In the genomic region with DNA sequence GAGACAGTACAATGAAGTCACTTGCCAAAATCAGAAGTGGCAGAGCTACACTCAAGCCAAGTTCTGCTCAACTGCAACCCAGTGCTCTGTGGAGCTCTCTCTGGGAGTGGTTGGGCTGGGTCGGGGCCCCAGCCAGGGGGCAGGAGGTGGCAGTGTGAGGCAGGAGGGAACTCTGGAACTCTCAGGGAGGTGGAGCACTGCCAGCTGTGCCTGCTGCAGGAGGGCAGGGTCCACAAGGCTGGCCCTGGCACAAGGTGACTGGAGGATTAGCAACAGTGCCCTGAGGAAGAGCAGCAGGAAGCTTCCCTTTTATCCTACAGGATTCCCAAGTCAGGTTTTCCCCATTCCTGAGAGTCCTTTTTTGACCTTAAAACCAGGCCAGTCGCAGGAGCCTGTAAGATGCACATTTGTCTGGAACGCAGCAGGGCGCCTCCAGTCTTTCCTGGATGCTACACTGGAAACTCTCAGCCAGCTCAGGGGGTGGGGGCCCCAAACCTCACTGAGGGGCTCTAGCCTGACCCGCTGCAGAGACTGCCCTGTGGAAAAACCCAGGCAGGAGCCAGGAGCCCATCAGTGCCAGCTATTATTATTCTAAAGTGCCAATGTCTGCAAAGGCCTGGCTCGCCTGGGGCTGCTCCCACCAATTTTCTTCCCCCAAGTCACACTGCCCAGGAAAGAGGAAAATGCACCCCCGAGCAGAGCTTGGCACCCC, we compare ENCODE assay signal across 10 cellular contexts. TPM values are rescaled to one million over a fixed set of nuclear protein-coding genes. Genes with fewer than 3 reads are reported as not detected.
DNase-seq lines count a peak whose midpoint lies in the region; ATAC-seq, FAIRE-seq and TF ChIP-seq lines count a peak whose summit lies in the region.
"Had no signal": no experiment of that assay in that cellular context is flagged by ENCODE, and none has a peak within 500 bp of the region (broad histone marks: within the 10 kb centered on the region; RNA-seq: fewer than 3 reads in every experiment).

No MANE protein-coding gene starts in this region.

- H3K23ac ChIP-seq in H1 (ENCODE audit: insufficient read length), result no peak overlapping the region
- no peak overlapping the region for H3K23ac ChIP-seq in mesenchymal stem cell (ENCODE audit: low read length in 2 of 2)

- H3K4me3 Mint-ChIP-seq in type B pancreatic cell, result no peak overlapping the region

- peaks cover 6% of the 10 kb centered on the region for H3K36me3 Mint-ChIP-seq in type B pancreatic cell

- no peak overlapping the region for H4K5ac ChIP-seq in H1 (ENCODE audit: insufficient read length, low read depth, low read length)

- H3K4me2 ChIP-seq in H1 (ENCODE audit: insufficient read depth in 1 of 2, low read depth in 2 of 2, low read length in 2 of 2), result 0 out of 4 replicates have a peak overlapping the region, but pooled peaks of 1 of the 2 experiments have one; percentile 8
- H3K4me2 ChIP-seq in mesenchymal stem cell (ENCODE audit: low read length, poor library complexity, severe bottlenecking), result peak overlapping the region; percentile 25

- H3K27ac ChIP-seq in H1 (ENCODE audit: low read depth, low read length) (no peak overlapping the region), mesenchymal stem cell (ENCODE audit: low read length, poor library complexity, severe bottlenecking) (peak overlapping the region; percentile 98)
- H3K27ac ChIP-seq: 22Rv1 had no signal

- no peak for TF ChIP-seq CTCF in H1 (IDR thresholded peaks at IDR 0.05; ENCODE audit: control extremely low read depth in 1 of 3, insufficient read depth in 1 of 3, low read depth in 1 of 3, low read length in 3 of 3)
- TF ChIP-seq CTCF in type B pancreatic cell (conservative IDR thresholded peaks at IDR 0.05), result no peak
- no peak for TF ChIP-seq CTCF in GM13977 (IDR thresholded peaks at IDR 0.05; ENCODE audit: extremely low read depth, insufficient read depth, missing control alignments)

- no peak overlapping the region for H3K14ac ChIP-seq in H1 (ENCODE audit: insufficient read length)
- peak overlapping the region in 1 of 2 experiments; percentile 87 for H3K14ac ChIP-seq in mesenchymal stem cell (ENCODE audit: low read length in 2 of 2)

- no peaks in the 10 kb centered on the region for H3K9me3 ChIP-seq in H1 (ENCODE audit: insufficient read depth in 2 of 2, low read depth in 1 of 2, low read length in 1 of 2)
- H3K9me3 ChIP-seq in mesenchymal stem cell (ENCODE audit: control insufficient read depth, low read length), result peaks cover 4% of the 10 kb centered on the region

- FAIRE-seq in H1 (lab: Jason Lieb, UNC), result no peak

- H3K79me2 ChIP-seq in H1 (ENCODE audit: control insufficient read depth in 1 of 2, insufficient read depth in 2 of 2, low read length in 2 of 2), result no peaks in the 10 kb centered on the region

- no peak overlapping the region for H3K4me3 ChIP-seq in H1 (ENCODE audit: extremely low read depth in 1 of 4, insufficient read depth in 2 of 4, low read depth in 3 of 4, low read length in 4 of 4)
- peak overlapping the region in 1 of 2 experiments; percentile 54 for H3K4me3 ChIP-seq in mesenchymal stem cell (ENCODE audit: insufficient read depth in 1 of 2, low read depth in 1 of 2, low read length in 2 of 2)

- H3K4ac ChIP-seq in H1 (replicated peaks; ENCODE audit: insufficient read length, low read depth, low read length), result no peak overlapping the region
- peak overlapping the region; percentile 89 to 93 for H3K4ac ChIP-seq in mesenchymal stem cell (ENCODE audit: low read depth in 1 of 2, low read length in 2 of 2)

- H2BK15ac ChIP-seq in H1 (ENCODE audit: low read length), result 0 out of 2 replicates have a peak overlapping the region, but pooled peaks have one; percentile 29
- peak overlapping the region; percentile 87 for H2BK15ac ChIP-seq in mesenchymal stem cell (ENCODE audit: low read depth, poor library complexity, severe bottlenecking)

- H3K56ac ChIP-seq in H1 (replicated peaks; ENCODE audit: insufficient read length, low read depth, low read length), result no peak overlapping the region

- H3K4me1 ChIP-seq in H1 (replicated peaks in 1 of 4; ENCODE audit: control insufficient read depth in 3 of 4, insufficient read depth in 4 of 4, low read length in 3 of 4) (peaks cover 0 to 3% (median 2%) of the 10 kb centered on the region in 4 experiments; a peak in 4 of 7 replicates), mesenchymal stem cell (ENCODE audit: control insufficient read depth, insufficient read depth, low read depth, low read length) (peaks cover 71% of the 10 kb centered on the region)

- H2AFZ ChIP-seq in H1 (ENCODE audit: low read length), result no peak overlapping the region
- no peak overlapping the region for H2AFZ ChIP-seq in mesenchymal stem cell (ENCODE audit: low read depth, low read length)

- CTCF ChIA-PET in H1 (lab: Charles Lee; ENCODE audit: partially characterized antibody), result interaction anchor here (0.6 to 5.4 kb wide), 16 partner anchors 9 to 178 kb away, joined by 3 to 63 read pairs (median 3); a partner anchor contains a TSS

- no peaks in the 10 kb centered on the region for H3K23me2 ChIP-seq in H1 (ENCODE audit: low read depth, low read length)

- H3K18ac ChIP-seq in H1 (ENCODE audit: extremely low read depth, low read length), result peak overlapping the region; percentile 48; the same call in 1 of the 2 replicates
- peak overlapping the region; percentile 58 to 98 for H3K18ac ChIP-seq in mesenchymal stem cell (ENCODE audit: low read depth in 1 of 2, low read length in 2 of 2)

- no peak overlapping the region for H3K27ac Mint-ChIP-seq in type B pancreatic cell

- in situ Hi-C loops in GM13977 (cut with MboI; ENCODE audit: low pct_unique_long_range_greater_than_20kb, low sequenced_read_pairs, unreplicated experiment), result no loop called here

- H4K20me1 ChIP-seq in H1 (replicated peaks in 1 of 2; ENCODE audit: control insufficient read depth in 1 of 2, insufficient read depth in 2 of 2, low read length in 2 of 2), result no peaks in the 10 kb centered on the region

- H3K9ac ChIP-seq in H1 (replicated peaks in 1 of 4; ENCODE audit: extremely low read depth in 1 of 4, low read depth in 3 of 4, low read length in 3 of 4) (no peak overlapping the region), mesenchymal stem cell (ENCODE audit: low read length) (peak overlapping the region; percentile 11)

- no peaks in the 10 kb centered on the region for H3K27me3 Mint-ChIP-seq in type B pancreatic cell

- H3K9me3 Mint-ChIP-seq in type B pancreatic cell, result no peaks in the 10 kb centered on the region

- no peak overlapping the region for H2BK20ac ChIP-seq in H1 (ENCODE audit: low read length)

- TF ChIP-seq RAD21 in H1 (IDR thresholded peaks at IDR 0.05 in 1 of 2, conservative IDR thresholded peaks at IDR 0.05 in 1 of 2; ENCODE audit: low read depth in 2 of 2, low read length in 2 of 2), result no peak

- H2BK12ac ChIP-seq in H1 (ENCODE audit: low read depth, low read length) (0 out of 2 replicates have a peak overlapping the region, but pooled peaks have one; percentile 27), mesenchymal stem cell (ENCODE audit: low read length in 2 of 2) (peak overlapping the region; percentile 78 to 98)

- peaks cover 32% of the 10 kb centered on the region for H3K4me1 Mint-ChIP-seq in type B pancreatic cell (ENCODE audit: unreplicated experiment)

- peak overlapping the region; percentile 0 for H4K91ac ChIP-seq in H1 (replicated peaks; ENCODE audit: insufficient read length, low read length)
- peak overlapping the region; percentile 94 for H4K91ac ChIP-seq in mesenchymal stem cell (ENCODE audit: low read length)

- no peak for TF ChIP-seq POLR2A in H1 (IDR thresholded peaks at IDR 0.05; ENCODE audit: control extremely low read depth in 1 of 2, low read depth in 2 of 2, low read length in 2 of 2)

- no peaks in the 10 kb centered on the region for H3K79me1 ChIP-seq in H1 (ENCODE audit: low read depth, low read length)
- H3K79me1 ChIP-seq in mesenchymal stem cell (replicated peaks; ENCODE audit: low read length, poor library complexity, severe bottlenecking), result peaks cover 13% of the 10 kb centered on the region

- POLR2A ChIA-PET in H1 (lab: Charles Lee; ENCODE audit: partially characterized antibody), result interaction anchor here (1.0 to 1.4 kb wide), 4 partner anchors 15 to 23 kb away, joined by 3 to 5 read pairs (median 3); no protein-coding TSS in a partner anchor

- H4K8ac ChIP-seq in H1 (ENCODE audit: extremely low read depth, insufficient read depth, low read length) (peak overlapping the region; percentile 23; the same call in 1 of the 2 replicates), mesenchymal stem cell (ENCODE audit: low read length) (peak overlapping the region; percentile 93)

- ATAC-seq in HG02884 (IDR thresholded peaks at IDR 0.05; ENCODE audit: unreplicated experiment), result no peak

- TF ChIP-seq EP300 in H1 (IDR thresholded peaks at IDR 0.05; ENCODE audit: borderline replicate concordance in 1 of 2, low read depth in 2 of 2, low read length in 2 of 2), result no peak

- WGBS in H1 (ENCODE audit: extremely low coverage in 1 of 2, insufficient coverage in 1 of 2, insufficient read length in 1 of 2, insufficient replicate concordance in 2 of 2, low coverage in 1 of 2, low lambda C conversion rate in 2 of 2, missing lambda C conversion rate in 1 of 2), 2 experiments, result 86% methylated on average over 7 of the region's 7 CpGs; no CpG with 5 or more reads in 1 of the 2 experiments
- WGBS in mesenchymal stem cell, result 53% methylated on average over 7 of the region's 7 CpGs

- no peaks in the 10 kb centered on the region for H3K36me3 ChIP-seq in H1 (ENCODE audit: control insufficient read depth in 2 of 4, insufficient read depth in 4 of 4, low read length in 3 of 4)
- peaks cover 0 to 23% of the 10 kb centered on the region in 2 experiments for H3K36me3 ChIP-seq in mesenchymal stem cell (ENCODE audit: control insufficient read depth in 1 of 2, insufficient read depth in 2 of 2, low read depth in 1 of 2, low read length in 2 of 2)

- H3K27me3 ChIP-seq in H1 (replicated peaks in 1 of 4; ENCODE audit: control insufficient read depth in 3 of 4, extremely low read depth in 1 of 4, insufficient read depth in 3 of 4, low read length in 3 of 4) (no peaks in the 10 kb centered on the region), mesenchymal stem cell (ENCODE audit: control insufficient read depth in 1 of 2, insufficient read depth in 1 of 2, low read length in 2 of 2) (no peaks in the 10 kb centered on the region)

- H2BK5ac ChIP-seq in H1 (ENCODE audit: low read depth, low read length) (no peak overlapping the region), mesenchymal stem cell (ENCODE audit: low read depth, low read length, poor library complexity, severe bottlenecking) (peak overlapping the region; percentile 88)

- H2BK120ac ChIP-seq in H1 (replicated peaks; ENCODE audit: low read depth, low read length), result no peak overlapping the region
- H2BK120ac ChIP-seq in mesenchymal stem cell (ENCODE audit: low read depth, low read length), result peak overlapping the region; percentile 95

- peak; percentile 64 for DNase-seq in DMS 273 (lab: John Stamatoyannopoulos, UW; ENCODE audit: unreplicated experiment)
- DNase-seq in DMS 273 treated with DMSO at 0.1 percent for 48 hours (lab: John Stamatoyannopoulos, UW), result no peak
- DNase-seq in H1 (ENCODE audit: low read depth in 1 of 2, low spot score in 2 of 2), result peak in 1 of 2 experiments; percentile 45
- DNase-seq in mesenchymal stem cell, result no peak
- DNase-seq in type B pancreatic cell (ENCODE audit: extremely low spot score, unreplicated experiment), result peak; percentile 47
- no peak for DNase-seq in NCI-H187 (lab: John Stamatoyannopoulos, UW)
- DNase-seq in GM13977 (ENCODE audit: low spot score), result no peak
- DNase-seq: NCI-H2029 treated with DMSO at 0.1 percent for 48 hours had no signal

- H2AK5ac ChIP-seq in H1 (ENCODE audit: low read depth, low read length) (no peak overlapping the region), mesenchymal stem cell (ENCODE audit: low read length, severe bottlenecking) (peak overlapping the region; percentile 91)

RNA-seq across cellular contexts. Expression of a gene that starts 31.8 kb away (rescaled TPM):
- total RNA-seq in H1 (2021; fragmentation: NEBNext Ultra II Directional; extraction: Animal tissue kit (Norgen Biotek cat#: 25700)), result 30.0 and 30.2 TPM in 2 replicates
- 40.1 and 51.0 TPM in 2 replicates for polyA plus RNA-seq in H1 (2011; rRNA removed)
- 47.2 TPM for polyA plus RNA-seq in H1 (2011; cell fraction: cytosol; rRNA removed)
- 32.6 TPM for polyA plus RNA-seq in H1 (2011; cell fraction: nucleus; rRNA removed)
- polyA plus RNA-seq in H1 (2012, experiment 1 of 2), result 22.0 to 30.0 TPM (median 28.4 TPM) in 4 replicates
- polyA plus RNA-seq in H1 (2012, experiment 2 of 2), result 26.0 TPM
- 18.9 TPM for polyA plus RNA-seq in H1 (2013, experiment 1 of 2)
- polyA plus RNA-seq in H1 (2013, experiment 2 of 2), result 19.7 TPM
- 40.5 and 47.6 TPM in 2 replicates for polyA minus RNA-seq in H1 (2011; rRNA and poly(A)+ RNA removed)
- 23.2 TPM for polyA minus RNA-seq in H1 (2011; cell fraction: cytosol; rRNA and poly(A)+ RNA removed)
- 25.2 TPM for polyA minus RNA-seq in H1 (2011; cell fraction: nucleus; rRNA and poly(A)+ RNA removed)
- polyA plus RNA-seq in mesenchymal stem cell (2013, experiment 1 of 2), result 686 TPM
- polyA plus RNA-seq in mesenchymal stem cell (2013, experiment 2 of 2), result 701 TPM
- 9.9 and 36.3 TPM in 2 replicates for total RNA-seq in type B pancreatic cell (ENCODE audit: low replicate concordance)

Comparison
In these comparisons a context has a peak if more than half of its experiments do, and no peak if none do; other contexts are left out.
1. DNase-seq: peak in DMS 273 (single experiment) and type B pancreatic cell (single experiment); none in DMS 273 treated with DMSO at 0.1 percent for 48 hours (single experiment), mesenchymal stem cell (single experiment), NCI-H187 (0 of 2) and GM13977 (single experiment).